ENCODE assay signal across 1 cellular context in genomic region chr11:119680899-119681370, GRCh38.
TF ChIP-seq lines count a peak whose summit lies in the region.

No MANE protein-coding gene starts in this region.

TF ChIP-seq in HepG2, 621 proteins besides CTCF, POLR2A, EP300 and RAD21 (continued from another document):
- TF ChIP-seq PLSCR1 (CRISPR knock-in tag; IDR thresholded peaks at IDR 0.05; ENCODE audit: borderline replicate concordance) (no peak), ZNF142 (CRISPR knock-in tag; IDR thresholded peaks at IDR 0.05) (no peak)
TF ChIP-seq in HepG2: peak in this region for 0.
